8 cellular contexts compared by ENCODE assay signal in the genomic region with DNA sequence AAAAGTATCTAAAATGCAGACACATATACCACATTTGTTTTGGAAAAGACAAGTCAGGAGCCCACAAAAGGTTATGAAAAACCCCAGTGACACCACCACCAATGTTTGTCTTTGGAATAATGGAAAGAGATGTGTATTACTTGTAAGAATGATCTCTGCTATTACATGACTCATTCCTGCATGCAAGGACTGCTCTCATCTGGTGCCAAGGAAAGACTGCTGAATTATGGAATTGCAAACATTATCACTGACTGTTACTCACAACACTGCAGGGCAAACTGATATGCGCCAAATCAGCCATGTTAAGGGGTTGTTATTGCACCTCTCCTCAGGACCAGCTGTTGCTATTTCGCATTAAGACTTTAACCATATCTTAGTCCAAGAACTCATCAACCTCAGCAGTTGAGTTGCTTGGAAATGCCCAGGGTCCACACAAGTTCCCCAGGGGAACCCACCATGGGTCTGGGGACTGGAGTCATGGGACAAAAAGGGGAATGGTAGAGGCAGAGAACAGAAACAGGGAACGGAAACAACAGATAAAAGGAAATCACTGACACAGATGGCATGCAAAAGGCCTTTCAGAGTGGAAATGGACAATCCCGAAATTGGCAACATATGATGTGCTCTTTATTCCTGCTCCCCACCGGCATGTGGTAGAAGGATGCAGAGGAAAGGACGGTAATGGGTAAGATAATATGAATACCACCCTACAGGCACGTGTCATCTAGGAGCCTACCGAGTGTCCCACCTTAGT. TPM values are rescaled to one million over a fixed set of nuclear protein-coding genes. Genes with fewer than 3 reads are reported as not detected.
DNase-seq lines count a peak whose midpoint lies in the region; ATAC-seq, FAIRE-seq and TF ChIP-seq lines count a peak whose summit lies in the region.

No MANE protein-coding gene starts in this region.

- FAIRE-seq in H1 (lab: Jason Lieb, UNC): no peak

- H3K9ac ChIP-seq in BLaER1: no peak overlapping the region
- no peak overlapping the region for H3K9ac ChIP-seq in H1 (replicated peaks in 1 of 4; ENCODE audit: extremely low read depth in 1 of 4, low read depth in 3 of 4, low read length in 3 of 4)
- no peak overlapping the region for H3K9ac ChIP-seq in H9 (ENCODE audit: extremely low read depth, insufficient read length, low read length)

- DNase-seq in NCI-H460 (ENCODE audit: extremely low read depth, low read depth) (peak; percentile 17), H1 (ENCODE audit: low read depth in 1 of 2, low spot score in 2 of 2) (no peak), H9 (no peak), GM19240 (ENCODE audit: insufficient read length, low spot score) (no peak)

- no peak overlapping the region for H2BK120ac ChIP-seq in H1 (replicated peaks; ENCODE audit: low read depth, low read length)
- no peak overlapping the region for H2BK120ac ChIP-seq in H9 (ENCODE audit: low read depth, low read length, poor library complexity, severe bottlenecking)

- H3K18ac ChIP-seq in H1 (ENCODE audit: extremely low read depth, low read length): no peak overlapping the region
- no peak overlapping the region for H3K18ac ChIP-seq in H9 (ENCODE audit: insufficient read length, low read depth, low read length)

- no peak for TF ChIP-seq CTCF in H1 (IDR thresholded peaks at IDR 0.05; ENCODE audit: control extremely low read depth in 1 of 3, insufficient read depth in 1 of 3, low read depth in 1 of 3, low read length in 3 of 3)
- TF ChIP-seq CTCF in nephron (IDR thresholded peaks at IDR 0.05; ENCODE audit: unreplicated experiment in 3 of 3): no peak
- no peak for TF ChIP-seq CTCF in H9 (conservative IDR thresholded peaks at IDR 0.05)

- no peaks in the 10 kb centered on the region for H3K9me3 ChIP-seq in BLaER1
- H3K9me3 ChIP-seq in H1 (ENCODE audit: insufficient read depth in 2 of 2, low read depth in 1 of 2, low read length in 1 of 2): no peaks in the 10 kb centered on the region
- H3K9me3 ChIP-seq in H9 (ENCODE audit: control insufficient read depth, low read depth, low read length): no peaks in the 10 kb centered on the region

- CTCF ChIA-PET in H1 (lab: Charles Lee; ENCODE audit: partially characterized antibody): interaction anchor here (1.7 kb wide), 1 partner anchor 13 kb away, joined by 4 read pairs; no protein-coding TSS in a partner anchor

- H2BK12ac ChIP-seq in H1 (ENCODE audit: low read depth, low read length) (no peak overlapping the region), H9 (ENCODE audit: insufficient read length, low read depth, low read length) (no peak overlapping the region)

- WGBS in H1 (ENCODE audit: extremely low coverage in 1 of 2, insufficient coverage in 1 of 2, insufficient read length in 1 of 2, insufficient replicate concordance in 2 of 2, low coverage in 1 of 2, low lambda C conversion rate in 2 of 2, missing lambda C conversion rate in 1 of 2), 2 experiments: 85% methylated on average over 8 of the region's 8 CpGs; no CpG with 5 or more reads in 1 of the 2 experiments
- no CpG with 5 or more reads among the region's 8 CpGs for WGBS in H9 (ENCODE audit: extremely low coverage, insufficient read length, low lambda C conversion rate)

- H3K27ac ChIP-seq in BLaER1: no peak overlapping the region
- no peak overlapping the region for H3K27ac ChIP-seq in H1 (ENCODE audit: low read depth, low read length)
- H3K27ac ChIP-seq in H9 (ENCODE audit: insufficient read length, low read depth, low read length): no peak overlapping the region

- H4K5ac ChIP-seq in H1 (ENCODE audit: insufficient read length, low read depth, low read length) (no peak overlapping the region), H9 (ENCODE audit: insufficient read length, low read depth, low read length) (no peak overlapping the region)

- H3K4me2 ChIP-seq in BLaER1: peak overlapping the region; percentile 25; the same call in 1 of the 2 replicates
- no peak overlapping the region for H3K4me2 ChIP-seq in H1 (ENCODE audit: insufficient read depth in 1 of 2, low read depth in 2 of 2, low read length in 2 of 2)
- H3K4me2 ChIP-seq in H9 (ENCODE audit: insufficient read depth, insufficient read length, low read length): no peak overlapping the region

- H3K23ac ChIP-seq in H1 (ENCODE audit: insufficient read length): no peak overlapping the region
- no peak overlapping the region for H3K23ac ChIP-seq in H9 (ENCODE audit: insufficient read length, low read depth, low read length)

- H3K4me1 ChIP-seq in BLaER1 (peaks cover 90% of the 10 kb centered on the region), H1 (replicated peaks in 1 of 4; ENCODE audit: control insufficient read depth in 3 of 4, insufficient read depth in 4 of 4, low read length in 3 of 4) (peaks cover 10 to 34% (median 23%) of the 10 kb centered on the region in 4 experiments), H9 (ENCODE audit: insufficient read depth, low read length) (peaks cover 19% of the 10 kb centered on the region)

- H3K27me3 Mint-ChIP-seq in nephron (ENCODE audit: low read depth) (no peaks in the 10 kb centered on the region), H9 (ENCODE audit: low read depth) (no peaks in the 10 kb centered on the region)

- no peak overlapping the region for H2BK15ac ChIP-seq in H1 (ENCODE audit: low read length)
- no peak overlapping the region for H2BK15ac ChIP-seq in H9 (ENCODE audit: low read depth, low read length)

- H3K14ac ChIP-seq in H1 (ENCODE audit: insufficient read length): no peak overlapping the region
- no peak overlapping the region for H3K14ac ChIP-seq in H9 (ENCODE audit: insufficient read depth, low read length)

- POLR2A ChIA-PET in H1 (lab: Charles Lee; ENCODE audit: partially characterized antibody): no interaction called here

- H3K4me3 Mint-ChIP-seq in nephron: no peak overlapping the region
- no peak overlapping the region for H3K4me3 Mint-ChIP-seq in H9

- H3K36me3 Mint-ChIP-seq in nephron (ENCODE audit: low read depth) (no peaks in the 10 kb centered on the region), H9 (ENCODE audit: insufficient read depth in 1 of 3, low read depth in 3 of 3) (peaks cover 4 to 15% (median 5%) of the 10 kb centered on the region in 3 experiments; a peak in 4 of 7 replicates)

- TF ChIP-seq RAD21 in H1 (IDR thresholded peaks at IDR 0.05 in 1 of 2, conservative IDR thresholded peaks at IDR 0.05 in 1 of 2; ENCODE audit: low read depth in 2 of 2, low read length in 2 of 2): no peak

- H4K20me1 ChIP-seq in BLaER1 (peaks cover 100% of the 10 kb centered on the region), H1 (replicated peaks in 1 of 2; ENCODE audit: control insufficient read depth in 1 of 2, insufficient read depth in 2 of 2, low read length in 2 of 2) (peaks cover 23 to 62% of the 10 kb centered on the region in 2 experiments), H9 (ENCODE audit: control insufficient read depth, insufficient read depth, insufficient read length) (no peaks in the 10 kb centered on the region)

- H4K8ac ChIP-seq in H1 (ENCODE audit: extremely low read depth, insufficient read depth, low read length) (peak overlapping the region; percentile 82; the same call in 1 of the 2 replicates), H9 (replicated peaks; ENCODE audit: insufficient read length, low read depth, low read length) (no peak overlapping the region)

- H2AFZ ChIP-seq in H1 (ENCODE audit: low read length) (no peak overlapping the region), H9 (ENCODE audit: low read length) (no peak overlapping the region)

- H3K79me2 ChIP-seq in H1 (ENCODE audit: control insufficient read depth in 1 of 2, insufficient read depth in 2 of 2, low read length in 2 of 2) (peaks cover 18 to 98% of the 10 kb centered on the region in 2 experiments), H9 (ENCODE audit: insufficient read depth, low read length) (peaks cover 48% of the 10 kb centered on the region; the same call in 1 of the 2 replicates)

- H3K4me3 ChIP-seq in BLaER1 (no peak overlapping the region), H1 (ENCODE audit: extremely low read depth in 1 of 4, insufficient read depth in 2 of 4, low read depth in 3 of 4, low read length in 4 of 4) (no peak overlapping the region)

- H2AK5ac ChIP-seq in H1 (ENCODE audit: low read depth, low read length) (no peak overlapping the region), H9 (ENCODE audit: insufficient read length, low read length) (no peak overlapping the region)

- H3K4ac ChIP-seq in H1 (replicated peaks; ENCODE audit: insufficient read length, low read depth, low read length): no peak overlapping the region
- H3K4ac ChIP-seq in H9 (ENCODE audit: low read depth, low read length): no peak overlapping the region

- no peak for ATAC-seq in HG03135 (IDR thresholded peaks at IDR 0.05; ENCODE audit: unreplicated experiment)
- no peak for ATAC-seq in GM18511 (IDR thresholded peaks at IDR 0.05; ENCODE audit: unreplicated experiment)

- no peaks in the 10 kb centered on the region for H3K23me2 ChIP-seq in H1 (ENCODE audit: low read depth, low read length)
- H3K23me2 ChIP-seq in H9 (ENCODE audit: insufficient read length, low read depth, low read length, poor library complexity, severe bottlenecking): no peaks in the 10 kb centered on the region

- H3K9me3 Mint-ChIP-seq in nephron (no peaks in the 10 kb centered on the region), H9 (no peaks in the 10 kb centered on the region)

- H3K56ac ChIP-seq in H1 (replicated peaks; ENCODE audit: insufficient read length, low read depth, low read length): no peak overlapping the region
- no peak overlapping the region for H3K56ac ChIP-seq in H9 (ENCODE audit: insufficient read length, low read depth, low read length)

- H3K36me3 ChIP-seq in BLaER1 (peaks cover 12% of the 10 kb centered on the region; the same call in 1 of the 2 replicates), H1 (ENCODE audit: control insufficient read depth in 2 of 4, insufficient read depth in 4 of 4, low read length in 3 of 4) (no peaks in the 10 kb centered on the region)

- no peak overlapping the region for H2BK20ac ChIP-seq in H1 (ENCODE audit: low read length)
- H2BK20ac ChIP-seq in H9 (ENCODE audit: low read depth, low read length, poor library complexity, severe bottlenecking): no peak overlapping the region

- H3K79me1 ChIP-seq in H1 (ENCODE audit: low read depth, low read length) (peaks cover 36% of the 10 kb centered on the region), H9 (ENCODE audit: insufficient read depth, low read depth, low read length, poor library complexity, severe bottlenecking) (peaks cover 21% of the 10 kb centered on the region)

- H3K27ac Mint-ChIP-seq in nephron (peak overlapping the region; percentile 9 to 60 (median 20)), H9 (no peak overlapping the region)

- no peak for TF ChIP-seq POLR2A in H1 (IDR thresholded peaks at IDR 0.05; ENCODE audit: control extremely low read depth in 1 of 2, low read depth in 2 of 2, low read length in 2 of 2)

- H2BK5ac ChIP-seq in H1 (ENCODE audit: low read depth, low read length) (no peak overlapping the region), H9 (ENCODE audit: insufficient read length, low read length) (no peak overlapping the region)

- H3K27me3 ChIP-seq in BLaER1 (no peaks in the 10 kb centered on the region), H1 (replicated peaks in 1 of 4; ENCODE audit: control insufficient read depth in 3 of 4, extremely low read depth in 1 of 4, insufficient read depth in 3 of 4, low read length in 3 of 4) (no peaks in the 10 kb centered on the region), H9 (ENCODE audit: insufficient read depth, low read length) (no peaks in the 10 kb centered on the region)

- no peak overlapping the region for H3T11ph ChIP-seq in H9 (ENCODE audit: low read length)

- no peak for TF ChIP-seq EP300 in H1 (IDR thresholded peaks at IDR 0.05; ENCODE audit: borderline replicate concordance in 1 of 2, low read depth in 2 of 2, low read length in 2 of 2)

- H4K91ac ChIP-seq in H1 (replicated peaks; ENCODE audit: insufficient read length, low read length) (no peak overlapping the region), H9 (ENCODE audit: insufficient read length, low read depth, low read length) (no peak overlapping the region)

- peaks cover 80% of the 10 kb centered on the region for H3K4me1 Mint-ChIP-seq in nephron
- H3K4me1 Mint-ChIP-seq in H9: peaks cover 66 to 73% of the 10 kb centered on the region in 2 experiments

RNA-seq across cellular contexts. Expression of a gene that starts 34.4 kb away (rescaled TPM):
- total RNA-seq in NCI-H460 (2014; rRNA removed; shearing (Covaris generic)): 37.6 and 43.7 TPM in 2 replicates
- 24.3 and 27.2 TPM in 2 replicates for polyA plus RNA-seq in NCI-H460 (2014; cell fraction: nucleus; rRNA removed)
- 371 TPM in 2 replicates for total RNA-seq in H1 (2021; fragmentation: NEBNext Ultra II Directional; extraction: Animal tissue kit (Norgen Biotek cat#: 25700))
- 162 and 169 TPM in 2 replicates for polyA plus RNA-seq in H1 (2011; rRNA removed)
- polyA plus RNA-seq in H1 (2011; cell fraction: cytosol; rRNA removed): 237 TPM
- polyA plus RNA-seq in H1 (2011; cell fraction: nucleus; rRNA removed): 112 TPM
- 353 to 393 TPM (median 375 TPM) in 4 replicates for polyA plus RNA-seq in H1 (2012, experiment 1 of 2)
- 493 TPM for polyA plus RNA-seq in H1 (2012, experiment 2 of 2)
- 265 TPM for polyA plus RNA-seq in H1 (2013, experiment 1 of 2)
- 269 TPM for polyA plus RNA-seq in H1 (2013, experiment 2 of 2)
- polyA minus RNA-seq in H1 (2011; rRNA and poly(A)+ RNA removed): 118 and 122 TPM in 2 replicates
- polyA minus RNA-seq in H1 (2011; cell fraction: cytosol; rRNA and poly(A)+ RNA removed): 88.9 TPM
- 42.8 TPM for polyA minus RNA-seq in H1 (2011; cell fraction: nucleus; rRNA and poly(A)+ RNA removed)
- 343 and 348 TPM in 2 replicates for total RNA-seq in H9 (2021)

Comparison
In these comparisons a context has a peak if more than half of its experiments do, and no peak if none do; other contexts are left out.
1. H3K27ac Mint-ChIP-seq: peak in nephron (3 of 3); none in H9 (0 of 3).